Comparison of ENCODE assay signal across 1 cellular context in genomic region chr7:100492738-100493475, GRCh38.
TF ChIP-seq lines count a peak whose summit lies in the region.

No MANE protein-coding gene starts in this region.

TF ChIP-seq in K562, 482 proteins besides CTCF, POLR2A, EP300 and RAD21:
- 0 out of 2 replicates have a peak, but pooled peaks have one; percentile 59 for TF ChIP-seq THRB (CRISPR knock-in tag; conservative IDR thresholded peaks at IDR 0.05)
- TF ChIP-seq ZNF121 (CRISPR knock-in tag; conservative IDR thresholded peaks at IDR 0.05): peak; percentile 49
- 0 out of 2 replicates have a peak, but pooled peaks have one; percentile 51 for TF ChIP-seq PTBP1 (IDR thresholded peaks at IDR 0.05; ENCODE audit: low read depth, low read length)
- peak; percentile 88 for TF ChIP-seq ZNF512 (tag; IDR thresholded peaks at IDR 0.05)
- TF ChIP-seq OTX1 (CRISPR knock-in tag; IDR thresholded peaks at IDR 0.05): 0 out of 2 replicates have a peak, but pooled peaks have one; percentile 36
- TF ChIP-seq RAD51 (IDR thresholded peaks at IDR 0.05; ENCODE audit: borderline replicate concordance, low read depth): no peak
TF ChIP-seq in K562: peak in this region for 5.
